In the genomic region with DNA sequence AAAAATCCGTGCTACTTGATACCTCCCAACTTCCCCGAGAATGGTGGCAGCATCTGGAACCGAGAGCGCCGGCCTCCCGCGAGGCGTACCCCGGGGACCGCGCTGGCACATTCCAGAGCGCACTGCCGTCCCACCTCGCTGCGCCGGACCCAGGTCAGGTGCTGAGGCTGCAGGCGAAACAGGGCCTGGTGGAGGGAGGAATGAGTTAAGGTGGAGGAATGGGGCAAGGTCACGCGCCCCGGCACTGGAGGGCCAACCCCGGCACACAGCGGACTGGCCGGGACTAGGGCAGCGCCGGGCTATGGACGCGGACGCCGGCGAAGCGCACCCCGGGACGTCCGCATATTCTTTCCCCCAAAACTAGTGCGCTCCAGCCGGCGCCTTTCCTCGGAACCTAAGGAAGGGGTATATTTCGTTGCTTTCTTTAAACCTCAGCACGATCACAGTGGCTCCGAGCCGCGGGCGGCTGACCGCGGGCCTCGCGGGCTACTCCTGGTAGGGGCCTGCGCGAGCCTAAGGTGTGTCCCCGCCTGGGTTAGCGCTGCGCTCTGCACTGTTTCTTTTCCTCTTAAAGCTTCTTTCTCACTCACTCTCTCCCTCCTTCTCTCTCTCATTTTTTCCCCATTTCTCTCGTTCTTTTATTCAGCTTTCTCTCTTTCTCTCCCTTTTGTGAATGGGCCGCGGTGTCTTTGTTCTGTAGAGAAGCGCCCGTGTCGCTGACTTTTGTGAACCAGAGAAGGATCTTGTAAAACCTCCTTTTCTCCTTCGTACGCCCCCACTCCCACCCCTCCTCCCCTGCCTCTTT, we compare ENCODE assay signal across 11 cellular contexts. TPM values are rescaled to one million over a fixed set of nuclear protein-coding genes. Genes with fewer than 3 reads are reported as not detected.
A peak's percentile ranks its signal among the peaks of the same experiment; 100 is the strongest.
DNase-seq lines count a peak whose midpoint lies in the region; ATAC-seq and TF ChIP-seq lines count a peak whose summit lies in the region.
"Had no signal": no experiment of that assay in that cellular context is flagged by ENCODE, and none has a peak within 500 bp of the region (broad histone marks: within the 10 kb centered on the region; RNA-seq: fewer than 3 reads in every experiment).

No MANE protein-coding gene starts in this region.

- H3K36me3 Mint-ChIP-seq in activated CD4-positive, alpha-beta T cell treated with anti-CD3 and anti-CD28 coated beads, Interleukin-2, amount 10 ng/mL, durations not matched to agents 24 days and 14 days (ENCODE audit: low read depth) = peaks cover 3% of the 10 kb centered on the region
- H3K36me3 Mint-ChIP-seq in WTC11 = no peaks in the 10 kb centered on the region

- H3K4me3 Mint-ChIP-seq in activated CD4-positive, alpha-beta T cell treated with anti-CD3 and anti-CD28 coated beads, Interleukin-2, amount 10 ng/mL, durations not matched to agents 24 days and 14 days = peak overlapping the region; percentile 58
- peak overlapping the region; percentile 78 for H3K4me3 Mint-ChIP-seq in WTC11

- H3K9me3 Mint-ChIP-seq in activated CD4-positive, alpha-beta T cell treated with anti-CD3 and anti-CD28 coated beads, Interleukin-2, amount 10 ng/mL, durations not matched to agents 24 days and 14 days = no peaks in the 10 kb centered on the region
- H3K9me3 Mint-ChIP-seq in WTC11 = no peaks in the 10 kb centered on the region

- intact Hi-C loops in activated CD4-positive, alpha-beta T cell treated with anti-CD3 and anti-CD28 coated beads, Interleukin-2, amount 10 ng/mL, durations not matched to agents 24 days and 14 days (cut with micrococcal nuclease) = loop anchor here (1.0 to 5.0 kb wide), 2 partner anchors 10 to 261 kb away; no protein-coding TSS in a partner anchor

- peaks cover 78% of the 10 kb centered on the region for H3K27me3 Mint-ChIP-seq in activated CD4-positive, alpha-beta T cell treated with anti-CD3 and anti-CD28 coated beads, Interleukin-2, amount 10 ng/mL, durations not matched to agents 24 days and 14 days
- peaks cover 88% of the 10 kb centered on the region for H3K27me3 Mint-ChIP-seq in WTC11 (ENCODE audit: low read depth)

- peaks cover 21% of the 10 kb centered on the region for H3K4me1 Mint-ChIP-seq in activated CD4-positive, alpha-beta T cell treated with anti-CD3 and anti-CD28 coated beads, Interleukin-2, amount 10 ng/mL, durations not matched to agents 24 days and 14 days
- peaks cover 62% of the 10 kb centered on the region for H3K4me1 Mint-ChIP-seq in WTC11

- H3K27ac Mint-ChIP-seq in activated CD4-positive, alpha-beta T cell treated with anti-CD3 and anti-CD28 coated beads, Interleukin-2, amount 10 ng/mL, durations not matched to agents 24 days and 14 days = peak overlapping the region; percentile 34
- no peak overlapping the region for H3K27ac Mint-ChIP-seq in WTC11

- peak; percentile 62 for DNase-seq in activated CD4-positive, alpha-beta T cell treated with anti-CD3 and anti-CD28 coated beads, Interleukin-2, amount 10 ng/mL, durations not matched to agents 24 days and 14 days
- DNase-seq in activated CD4-positive, alpha-beta T cell treated with anti-CD3 and anti-CD28 coated beads for 1 hour = no peak
- DNase-seq in WTC11 (ENCODE audit: low spot score) = peak; percentile 77
- DNase-seq in stimulated activated CD8-positive, alpha-beta memory T cell treated with anti-CD3 and anti-CD28 coated beads, Interleukin-4, amount 100 ng/mL, for 48 hours = peak; percentile 28
- no peak for DNase-seq in cortex of kidney (lab: John Stamatoyannopoulos, UW)
- DNase-seq: NCI-H1436 treated with DMSO at 0.1 percent for 48 hours had no signal

- POLR2A ChIA-PET in WTC11 (lab: Charles Lee) = no interaction called here

- CTCF ChIA-PET in WTC11 (lab: Charles Lee) = no interaction called here

- no peak for TF ChIP-seq CTCF in WTC11 (IDR thresholded peaks at IDR 0.05)

- H3K4me3 ChIP-seq in iPS-11a (ENCODE audit: low read depth, low read length) = peak overlapping the region; percentile 18
- H3K4me3 ChIP-seq: ovary had no signal

- ATAC-seq in WTC11 (peak; percentile 1), HG02840 (IDR thresholded peaks at IDR 0.05; ENCODE audit: low FRiP score, unreplicated experiment) (no peak), GM21529 (IDR thresholded peaks at IDR 0.05; ENCODE audit: unreplicated experiment) (no peak)

TF ChIP-seq in WTC11, 78 proteins besides CTCF, POLR2A, EP300 and RAD21 (continues in another document):
- TF ChIP-seq USF1 (CRISPR knock-in tag; IDR thresholded peaks at IDR 0.05) (peak; percentile 65; the same call in 1 of the 2 replicates), CREB1 (CRISPR knock-in tag; IDR thresholded peaks at IDR 0.05) (no peak), USF2 (CRISPR knock-in tag; IDR thresholded peaks at IDR 0.05) (peak; percentile 65), JAZF1 (CRISPR knock-in tag; IDR thresholded peaks at IDR 0.05) (no peak), OVOL2 (CRISPR knock-in tag; IDR thresholded peaks at IDR 0.05; ENCODE audit: borderline replicate concordance) (no peak), FOXP1 (CRISPR knock-in tag; IDR thresholded peaks at IDR 0.05; ENCODE audit: borderline replicate concordance) (no peak), ZBTB43 (CRISPR knock-in tag; IDR thresholded peaks at IDR 0.05) (peak; percentile 75; the same call in 1 of the 2 replicates), IRF1 (CRISPR knock-in tag; IDR thresholded peaks at IDR 0.05) (no peak), ELF4 (CRISPR knock-in tag; IDR thresholded peaks at IDR 0.05; ENCODE audit: low read depth) (no peak), MXD4 (CRISPR knock-in tag; IDR thresholded peaks at IDR 0.05; ENCODE audit: borderline replicate concordance) (no peak)
- TF ChIP-seq, protein P1, sequence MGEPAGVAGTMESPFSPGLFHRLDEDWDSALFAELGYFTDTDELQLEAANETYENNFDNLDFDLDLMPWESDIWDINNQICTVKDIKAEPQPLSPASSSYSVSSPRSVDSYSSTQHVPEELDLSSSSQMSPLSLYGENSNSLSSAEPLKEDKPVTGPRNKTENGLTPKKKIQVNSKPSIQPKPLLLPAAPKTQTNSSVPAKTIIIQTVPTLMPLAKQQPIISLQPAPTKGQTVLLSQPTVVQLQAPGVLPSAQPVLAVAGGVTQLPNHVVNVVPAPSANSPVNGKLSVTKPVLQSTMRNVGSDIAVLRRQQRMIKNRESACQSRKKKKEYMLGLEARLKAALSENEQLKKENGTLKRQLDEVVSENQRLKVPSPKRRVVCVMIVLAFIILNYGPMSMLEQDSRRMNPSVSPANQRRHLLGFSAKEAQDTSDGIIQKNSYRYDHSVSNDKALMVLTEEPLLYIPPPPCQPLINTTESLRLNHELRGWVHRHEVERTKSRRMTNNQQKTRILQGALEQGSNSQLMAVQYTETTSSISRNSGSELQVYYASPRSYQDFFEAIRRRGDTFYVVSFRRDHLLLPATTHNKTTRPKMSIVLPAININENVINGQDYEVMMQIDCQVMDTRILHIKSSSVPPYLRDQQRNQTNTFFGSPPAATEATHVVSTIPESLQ (CRISPR knock-in tag; IDR thresholded peaks at IDR 0.05) = no peak

RNA-seq across cellular contexts. Expression of gene OTX1, which starts 2.1 kb away (rescaled TPM):
- not detected in 2 replicates for total RNA-seq in activated CD4-positive, alpha-beta T cell treated with anti-CD3 and anti-CD28 coated beads, Interleukin-2, amount 10 ng/mL, durations not matched to agents 24 days and 14 days
- total RNA-seq in WTC11 (2021) = 0.90 to 1.6 TPM (median 1.2 TPM) in 3 replicates
- total RNA-seq: epithelial cell of proximal tubule had no signal

Comparison
In these comparisons a context has a peak if more than half of its experiments do, and no peak if none do; other contexts are left out.
1. DNase-seq: peak in activated CD4-positive, alpha-beta T cell treated with anti-CD3 and anti-CD28 coated beads, Interleukin-2, amount 10 ng/mL, durations not matched to agents 24 days and 14 days (single experiment), WTC11 (single experiment) and stimulated activated CD8-positive, alpha-beta memory T cell treated with anti-CD3 and anti-CD28 coated beads, Interleukin-4, amount 100 ng/mL, for 48 hours (single experiment); none in activated CD4-positive, alpha-beta T cell treated with anti-CD3 and anti-CD28 coated beads for 1 hour (single experiment) and cortex of kidney (single experiment).